ENCODE assay signal across 6 cellular contexts in the genomic region with DNA sequence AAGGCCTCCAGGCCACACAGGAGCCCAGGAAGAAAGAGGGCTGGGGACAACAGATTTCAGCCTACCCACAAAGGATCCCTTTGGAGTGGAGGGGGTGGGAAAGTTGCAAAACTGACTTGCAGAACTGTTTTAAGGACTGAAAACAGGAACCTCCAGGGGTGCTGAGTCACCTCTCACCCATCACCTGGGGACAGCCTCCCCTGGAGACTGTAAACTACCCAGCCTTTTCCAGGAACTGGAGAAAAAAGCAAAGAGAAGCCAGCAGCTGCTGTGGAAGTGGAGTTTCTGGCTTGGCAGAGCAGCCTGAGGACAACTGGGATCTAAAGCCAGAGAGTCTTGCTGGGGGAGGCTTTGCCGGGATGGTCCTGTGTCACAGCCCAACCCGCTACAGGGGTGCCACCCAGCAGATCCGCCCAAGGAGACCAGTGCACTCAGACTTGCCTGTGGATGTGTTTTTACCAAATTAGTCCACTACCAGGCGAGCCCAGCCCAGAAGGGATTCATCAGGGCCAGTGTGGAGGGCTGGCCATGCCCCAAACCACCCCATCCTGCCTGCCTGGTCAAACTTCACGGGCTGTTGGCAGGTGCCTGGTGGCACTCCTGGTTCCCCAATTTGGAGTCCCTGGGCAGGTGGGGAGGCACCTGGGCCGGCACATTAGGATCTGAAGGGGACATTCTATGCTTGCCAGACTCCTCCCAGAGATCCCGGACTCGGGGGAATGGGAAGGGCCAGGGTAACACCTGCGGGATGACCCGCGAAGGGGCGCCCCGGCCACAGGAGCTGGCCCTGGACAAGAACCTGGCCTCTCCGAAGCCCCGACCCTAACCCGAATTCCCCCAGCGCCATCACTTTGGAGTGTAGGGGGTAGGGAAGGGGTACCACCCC. TPM values are rescaled to one million over a fixed set of nuclear protein-coding genes. Genes with fewer than 3 reads are reported as not detected.
A peak's percentile ranks its signal among the peaks of the same experiment; 100 is the strongest.
DNase-seq lines count a peak whose midpoint lies in the region; ATAC-seq and FAIRE-seq lines count a peak whose summit lies in the region.

No MANE protein-coding gene starts in this region.

- no peaks in the 10 kb centered on the region for H3K27me3 Mint-ChIP-seq in activated T-cell treated with anti-CD3 and anti-CD28 coated beads, Interleukin-2, amount 50 U/mL, for 24 hours

- H3K4me3 ChIP-seq in small intestine (ENCODE audit: low read depth in 1 of 2, low read length in 2 of 2) = peak overlapping the region; percentile 75 to 84

- peaks cover 4 to 7% of the 10 kb centered on the region in 2 donors for H3K36me3 ChIP-seq in small intestine (ENCODE audit: control insufficient read depth in 2 of 2, insufficient read depth in 2 of 2, low read length in 2 of 2)

- H3K27me3 ChIP-seq in small intestine (ENCODE audit: control insufficient read depth in 2 of 2, insufficient read depth in 2 of 2, low read length in 2 of 2) = no peaks in the 10 kb centered on the region

- H3K36me3 Mint-ChIP-seq in activated T-cell treated with anti-CD3 and anti-CD28 coated beads, Interleukin-2, amount 50 U/mL, for 24 hours (ENCODE audit: low read depth) = peaks cover 24% of the 10 kb centered on the region

- no peaks in the 10 kb centered on the region for H3K9me3 ChIP-seq in small intestine (ENCODE audit: control insufficient read depth, low read depth)

- peaks cover 29% of the 10 kb centered on the region for H3K4me1 Mint-ChIP-seq in activated T-cell treated with anti-CD3 and anti-CD28 coated beads, Interleukin-2, amount 50 U/mL, for 24 hours (ENCODE audit: low read depth)

- DNase-seq in activated T-cell treated with anti-CD3 and anti-CD28 coated beads, Interleukin-2, amount 50 U/mL, for 24 hours = peak; percentile 48
- DNase-seq in activated T-cell treated with anti-CD3 and anti-CD28 coated beads for 4 hours (no peak), small intestine (peak; percentile 24), 8988T (no peak)

- no peaks in the 10 kb centered on the region for H3K9me3 Mint-ChIP-seq in activated T-cell treated with anti-CD3 and anti-CD28 coated beads, Interleukin-2, amount 50 U/mL, for 24 hours

- ATAC-seq in esophagus mucosa (peak; percentile 47), GM19397 (IDR thresholded peaks at IDR 0.05; ENCODE audit: unreplicated experiment) (no peak)

- H3K27ac Mint-ChIP-seq in activated T-cell treated with anti-CD3 and anti-CD28 coated beads, Interleukin-2, amount 50 U/mL, for 24 hours = peak overlapping the region; percentile 91

- peaks cover 0 to 2% of the 10 kb centered on the region in 2 donors for H3K4me1 ChIP-seq in small intestine (ENCODE audit: control insufficient read depth in 2 of 2, insufficient read depth in 1 of 2, low read depth in 1 of 2, low read length in 1 of 2)

- H3K4me3 Mint-ChIP-seq in activated T-cell treated with anti-CD3 and anti-CD28 coated beads, Interleukin-2, amount 50 U/mL, for 24 hours = peak overlapping the region; percentile 92

- FAIRE-seq in small intestine (lab: Jason Lieb, UNC) = no peak

- H3K27ac ChIP-seq in small intestine (ENCODE audit: low read depth in 1 of 2, low read length in 1 of 2) = peak overlapping the region; percentile 76 to 78

- WGBS in small intestine, 3 donors = 11 to 18% (median 11%) methylated on average over 16 to 17 of the region's 17 CpGs

RNA-seq across cellular contexts. Expression of gene MSRB1, which starts 0.8 kb away (rescaled TPM):
- total RNA-seq in esophagus mucosa = 44.0 TPM
- polyA plus RNA-seq in small intestine = 100 to 1,000 TPM in 1 of 3 donors, 10 to 100 TPM in 2; 50.6 to 105 (median 59.2) TPM

RNA-seq across cellular contexts. Expression of gene RPL3L, which starts 12.3 kb away (rescaled TPM):
- 0.12 TPM for total RNA-seq in esophagus mucosa
- 1 to 10 TPM in 1 of 3 donors, under 1 TPM in 1, not detected in 1; 0.67 to 1.1 TPM for polyA plus RNA-seq in small intestine

RNA-seq across cellular contexts. Expression of gene NDUFB10, which starts 17.2 kb away (rescaled TPM):
- 115 TPM for total RNA-seq in esophagus mucosa
- 100 to 1,000 TPM; 329 to 544 (median 423) TPM for polyA plus RNA-seq in small intestine

RNA-seq across cellular contexts. Expression of gene RPS2, which starts 22.5 kb away (rescaled TPM):
- 3,204 TPM for total RNA-seq in esophagus mucosa
- 1,000 to 10,000 TPM; 1,075 to 4,112 (median 2,213) TPM for polyA plus RNA-seq in small intestine

RNA-seq across cellular contexts. Expression of gene HS3ST6, which starts 24.0 kb away (rescaled TPM):
- 1.4 TPM for total RNA-seq in esophagus mucosa
- polyA plus RNA-seq in small intestine = under 1 TPM in 1 of 3 donors, not detected in 2; 0.04 TPM

Comparison
In these comparisons a context has a peak if more than half of its experiments do, and no peak if none do; other contexts are left out.
1. DNase-seq: peak in activated T-cell treated with anti-CD3 and anti-CD28 coated beads, Interleukin-2, amount 50 U/mL, for 24 hours (single experiment) and small intestine (single experiment); none in activated T-cell treated with anti-CD3 and anti-CD28 coated beads for 4 hours (single experiment) and 8988T (single experiment).